17 cellular contexts compared by ENCODE assay signal in the genomic region with DNA sequence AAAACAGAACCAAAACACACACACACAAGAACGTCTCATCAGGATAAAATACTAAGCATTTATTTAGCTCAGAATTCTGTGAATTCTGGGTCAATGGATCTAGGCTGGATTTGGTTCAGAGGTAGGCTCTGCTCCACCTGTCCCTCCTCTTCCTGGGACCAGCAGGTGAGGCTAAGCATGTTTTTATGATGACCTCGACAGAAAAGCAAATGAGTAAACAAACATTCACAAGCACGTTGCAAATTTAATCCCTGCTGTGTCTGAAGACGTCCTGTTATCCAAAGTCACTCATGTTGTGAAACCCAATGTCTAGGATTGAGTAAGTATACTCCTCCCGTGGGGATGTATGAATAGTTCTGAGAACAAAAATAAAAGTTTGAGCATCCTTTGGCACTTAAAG.
"Had no signal": no experiment of that assay in that cellular context is flagged by ENCODE, and none has a peak within 500 bp of the region (broad histone marks: within the 10 kb centered on the region; RNA-seq: fewer than 3 reads in every experiment).

No MANE protein-coding gene starts in this region.

- H3K4me3 Mint-ChIP-seq: activated naive CD4-positive, alpha-beta T cell treated with anti-CD3 and anti-CD28 coated beads, Interleukin-2, amount 50 U/mL, for 24 hours; activated T-cell treated with anti-CD3 and anti-CD28 coated beads, Interleukin-2, amount 50 U/mL, for 72 hours; stimulated activated naive CD8-positive, alpha-beta T cell treated with anti-CD3 and anti-CD28 coated beads, Interleukin-15, amount 100 ng/mL, for 72 hours; T-helper 1 cell treated with Interleukin-12 subunit alpha and Interleukin-12 subunit beta and Interleukin-4 antibody, amounts not matched to agents 30 μg/mL and 1 μg/mL, for 36 hours had no signal

- ATAC-seq: activated T-cell treated with anti-CD3 and anti-CD28 coated beads, Interleukin-2, amount 50 U/mL, for 72 hours; heart right ventricle; stimulated activated naive CD8-positive, alpha-beta T cell treated with anti-CD3 and anti-CD28 coated beads, Interleukin-15, amount 100 ng/mL, for 72 hours had no signal

- H3K27me3 Mint-ChIP-seq: activated naive CD4-positive, alpha-beta T cell treated with anti-CD3 and anti-CD28 coated beads, Interleukin-2, amount 50 U/mL, for 24 hours; stimulated activated naive CD8-positive, alpha-beta T cell treated with anti-CD3 and anti-CD28 coated beads, Interleukin-15, amount 100 ng/mL, for 72 hours had no signal

- H3K27ac ChIP-seq: ascending aorta, esophagus squamous epithelium, heart right ventricle, left ventricle myocardium inferior, prostate gland, right atrium auricular region, skin epidermis had no signal

- H3K4me1 Mint-ChIP-seq: activated naive CD4-positive, alpha-beta T cell treated with anti-CD3 and anti-CD28 coated beads, Interleukin-2, amount 50 U/mL, for 24 hours; stimulated activated naive CD8-positive, alpha-beta T cell treated with anti-CD3 and anti-CD28 coated beads, Interleukin-15, amount 100 ng/mL, for 72 hours had no signal

- H3K36me3 Mint-ChIP-seq: activated naive CD4-positive, alpha-beta T cell treated with anti-CD3 and anti-CD28 coated beads, Interleukin-2, amount 50 U/mL, for 24 hours had no signal

- H3K9me3 Mint-ChIP-seq: activated naive CD4-positive, alpha-beta T cell treated with anti-CD3 and anti-CD28 coated beads, Interleukin-2, amount 50 U/mL, for 24 hours; activated T-cell treated with anti-CD3 and anti-CD28 coated beads, Interleukin-2, amount 50 U/mL, for 72 hours; stimulated activated naive CD8-positive, alpha-beta T cell treated with anti-CD3 and anti-CD28 coated beads, Interleukin-15, amount 100 ng/mL, for 72 hours; T-helper 1 cell treated with Interleukin-12 subunit alpha and Interleukin-12 subunit beta and Interleukin-4 antibody, amounts not matched to agents 30 μg/mL and 1 μg/mL, for 36 hours had no signal

- DNase-seq: activated CD4-positive, alpha-beta T cell treated with anti-CD3 and anti-CD28 coated beads, Interleukin-2, amount 50 U/mL, for 1 hour; activated CD4-positive, CD25-positive, alpha-beta regulatory T cell treated with anti-CD3 and anti-CD28 coated beads, Interleukin-2, amount 50 U/mL, for 72 hours; activated CD8-positive, alpha-beta memory T cell treated with anti-CD3 and anti-CD28 coated beads, Interleukin-2, amount 50 U/mL, for 48 hours; activated gamma-delta T cell; activated T-cell treated with anti-CD3 and anti-CD28 coated beads, Interleukin-2, amount 50 U/mL, for 72 hours; effector CD4-positive, alpha-beta T cell; esophagus squamous epithelium; heart right ventricle; left ventricle myocardium inferior; stimulated activated naive CD8-positive, alpha-beta T cell treated with anti-CD3 and anti-CD28 coated beads, Interleukin-15, amount 100 ng/mL, for 72 hours; trophoblast cell had no signal

- H3K27ac Mint-ChIP-seq: activated naive CD4-positive, alpha-beta T cell treated with anti-CD3 and anti-CD28 coated beads, Interleukin-2, amount 50 U/mL, for 24 hours; activated T-cell treated with anti-CD3 and anti-CD28 coated beads, Interleukin-2, amount 50 U/mL, for 72 hours; T-helper 1 cell treated with Interleukin-12 subunit alpha and Interleukin-12 subunit beta and Interleukin-4 antibody, amounts not matched to agents 30 μg/mL and 1 μg/mL, for 36 hours had no signal

- H3K4me3 ChIP-seq: ascending aorta, esophagus squamous epithelium, heart right ventricle, left ventricle myocardium inferior, prostate gland, right atrium auricular region, skin epidermis had no signal
